In the genomic region with DNA sequence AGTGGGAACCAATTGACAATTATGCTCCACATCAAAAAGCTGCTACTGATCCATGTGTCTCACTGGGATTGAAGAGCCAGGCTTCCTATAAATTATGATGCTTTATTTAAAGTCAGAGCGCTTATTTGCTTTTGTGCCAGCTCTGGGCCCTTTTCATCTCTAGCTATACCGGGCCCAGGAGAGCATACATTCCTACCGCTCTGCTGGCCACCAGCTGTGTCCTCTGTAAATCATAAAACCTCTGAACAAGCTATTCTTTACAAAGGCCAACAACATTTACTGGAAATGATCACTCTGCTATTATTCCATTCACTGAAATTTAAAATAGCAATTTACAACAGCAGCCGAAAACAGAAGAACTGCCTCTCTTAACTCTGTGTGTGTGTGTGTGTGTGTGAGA, we compare ENCODE assay signal across 10 cellular contexts.
DNase-seq lines count a peak whose midpoint lies in the region; ATAC-seq and TF ChIP-seq lines count a peak whose summit lies in the region.
"Had no signal": no experiment of that assay in that cellular context is flagged by ENCODE, and none has a peak within 500 bp of the region (broad histone marks: within the 10 kb centered on the region; RNA-seq: fewer than 3 reads in every experiment).

No MANE protein-coding gene starts in this region.

- H4K20me1 ChIP-seq in BLaER1: peaks cover 100% of the 10 kb centered on the region

- no peak overlapping the region for H3K9ac ChIP-seq in BLaER1

- POLR2A ChIA-PET in activated CD8-positive, alpha-beta T cell treated with anti-CD3 and anti-CD28 coated beads for 36 hours (lab: Charles Lee): no interaction called here

- CTCF ChIA-PET in activated CD8-positive, alpha-beta T cell treated with anti-CD3 and anti-CD28 coated beads for 36 hours (lab: Charles Lee): no interaction called here

- H3K4me2 ChIP-seq in BLaER1: peak overlapping the region; percentile 93

- H3K4me1 ChIP-seq in BLaER1 (peaks cover 98% of the 10 kb centered on the region), muscle layer of duodenum (ENCODE audit: control insufficient read depth in 1 of 2, insufficient read depth in 2 of 2, low read length in 2 of 2) (peaks cover 36 to 40% of the 10 kb centered on the region in 2 donors)

- no peak overlapping the region for H3K27ac Mint-ChIP-seq in activated CD8-positive, alpha-beta T cell treated with anti-CD3 and anti-CD28 coated beads for 36 hours
- H3K27ac Mint-ChIP-seq: activated CD4-positive, alpha-beta T cell treated with anti-CD3 and anti-CD28 coated beads, Interleukin-2, amount 10 ng/mL, durations not matched to agents 7 days and 5 days had no signal

- no peak for TF ChIP-seq CTCF in astrocyte of the spinal cord (IDR thresholded peaks at IDR 0.05; ENCODE audit: low read depth, low read length)
- TF ChIP-seq CTCF in activated CD8-positive, alpha-beta T cell treated with anti-CD3 and anti-CD28 coated beads for 36 hours (IDR thresholded peaks at IDR 0.05): no peak

- H3K27ac ChIP-seq in BLaER1 (no peak overlapping the region), muscle layer of duodenum (ENCODE audit: low read length) (peak overlapping the region; percentile 60)

- H3K9me3 Mint-ChIP-seq in activated CD8-positive, alpha-beta T cell treated with anti-CD3 and anti-CD28 coated beads for 36 hours: no peaks in the 10 kb centered on the region
- H3K9me3 Mint-ChIP-seq: activated CD4-positive, alpha-beta T cell treated with anti-CD3 and anti-CD28 coated beads, Interleukin-2, amount 10 ng/mL, durations not matched to agents 7 days and 5 days had no signal

- H3K27me3 Mint-ChIP-seq in activated CD8-positive, alpha-beta T cell treated with anti-CD3 and anti-CD28 coated beads for 36 hours: peaks cover 24% of the 10 kb centered on the region

- H3K4me1 Mint-ChIP-seq in activated CD8-positive, alpha-beta T cell treated with anti-CD3 and anti-CD28 coated beads for 36 hours (ENCODE audit: low read depth): no peaks in the 10 kb centered on the region
- H3K4me1 Mint-ChIP-seq: activated CD4-positive, alpha-beta T cell treated with anti-CD3 and anti-CD28 coated beads, Interleukin-2, amount 10 ng/mL, durations not matched to agents 7 days and 5 days had no signal

- ATAC-seq in GM21528 (IDR thresholded peaks at IDR 0.05; ENCODE audit: low FRiP score, unreplicated experiment) (no peak), HG03432 (IDR thresholded peaks at IDR 0.05; ENCODE audit: unreplicated experiment) (no peak)
- ATAC-seq in activated CD8-positive, alpha-beta T cell treated with anti-CD3 and anti-CD28 coated beads for 36 hours: no peak

- no peaks in the 10 kb centered on the region for H3K27me3 ChIP-seq in BLaER1
- H3K27me3 ChIP-seq in muscle layer of duodenum (ENCODE audit: low read depth, low read length): no peaks in the 10 kb centered on the region

- in situ Hi-C loops in astrocyte of the spinal cord (cut with HindIII; ENCODE audit: low sequenced_read_pairs): no loop called here

- H3K36me3 ChIP-seq in BLaER1 (peaks cover 82% of the 10 kb centered on the region), muscle layer of duodenum (ENCODE audit: control insufficient read depth in 1 of 2, insufficient read depth in 2 of 2, low read length in 2 of 2) (no peaks in the 10 kb centered on the region)

- H3K4me3 Mint-ChIP-seq in activated CD8-positive, alpha-beta T cell treated with anti-CD3 and anti-CD28 coated beads for 36 hours: no peak overlapping the region
- H3K4me3 Mint-ChIP-seq: activated CD4-positive, alpha-beta T cell treated with anti-CD3 and anti-CD28 coated beads, Interleukin-2, amount 10 ng/mL, durations not matched to agents 7 days and 5 days had no signal

- H3K9me3 ChIP-seq in BLaER1 (no peaks in the 10 kb centered on the region), muscle layer of duodenum (ENCODE audit: control insufficient read depth in 1 of 2, low read length in 2 of 2) (no peaks in the 10 kb centered on the region)

- DNase-seq in NCI-H2081 (lab: John Stamatoyannopoulos, UW) (peak; percentile 71 to 87), astrocyte of the spinal cord (ENCODE audit: low read depth, low spot score) (peak; percentile 55), RKO (ENCODE audit: low spot score) (no peak)
- no peak for DNase-seq in activated CD8-positive, alpha-beta T cell treated with anti-CD3 and anti-CD28 coated beads for 36 hours
- DNase-seq: activated CD4-positive, alpha-beta T cell treated with anti-CD3 and anti-CD28 coated beads, Interleukin-2, amount 10 ng/mL, durations not matched to agents 7 days and 5 days; activated naive CD4-positive, alpha-beta T cell treated with anti-CD3 and anti-CD28 coated beads, Interleukin-2, amount 50 U/mL, for 16 hours had no signal

- no peaks in the 10 kb centered on the region for H3K36me3 Mint-ChIP-seq in activated CD8-positive, alpha-beta T cell treated with anti-CD3 and anti-CD28 coated beads for 36 hours (ENCODE audit: low read depth)

- intact Hi-C loops in activated CD8-positive, alpha-beta T cell treated with anti-CD3 and anti-CD28 coated beads for 36 hours (cut with micrococcal nuclease): no loop called here

- no peak overlapping the region for H3K4me3 ChIP-seq in BLaER1
- no peak overlapping the region for H3K4me3 ChIP-seq in astrocyte of the spinal cord (ENCODE audit: low read depth, low read length)
- H3K4me3 ChIP-seq in muscle layer of duodenum (ENCODE audit: low read depth in 1 of 2, low read length in 2 of 2): no peak overlapping the region

Comparison
In these comparisons a context has a peak if more than half of its experiments do, and no peak if none do; other contexts are left out.
1. DNase-seq: peak in NCI-H2081 (2 of 2) and astrocyte of the spinal cord (single experiment); none in RKO (single experiment) and activated CD8-positive, alpha-beta T cell treated with anti-CD3 and anti-CD28 coated beads for 36 hours (single experiment).